1 cellular context compared by ENCODE assay signal in the genomic region with DNA sequence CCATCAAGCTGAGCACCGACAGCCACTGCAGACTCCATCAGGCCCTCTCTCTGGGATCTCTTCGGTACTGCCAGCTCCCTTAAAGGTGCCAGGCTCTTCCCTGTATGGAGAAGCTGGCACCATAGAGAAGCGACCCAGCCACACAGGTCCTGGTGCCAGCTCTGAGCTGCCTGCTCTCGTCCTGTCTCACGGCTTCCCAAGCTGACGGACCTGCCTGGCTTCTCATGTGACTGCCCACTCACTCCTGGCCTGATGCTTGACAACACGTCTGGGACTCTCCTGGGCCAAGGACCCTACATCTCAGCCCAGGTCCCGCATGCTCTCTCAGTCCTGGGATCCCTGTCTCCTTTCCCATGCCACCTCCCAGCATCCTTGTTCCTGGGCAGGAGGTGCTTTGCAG.
TF ChIP-seq lines count a peak whose summit lies in the region.

No MANE protein-coding gene starts in this region.

TF ChIP-seq in HepG2, 621 proteins besides CTCF, POLR2A, EP300 and RAD21 (continued from another document):
- TF ChIP-seq, protein P1, sequence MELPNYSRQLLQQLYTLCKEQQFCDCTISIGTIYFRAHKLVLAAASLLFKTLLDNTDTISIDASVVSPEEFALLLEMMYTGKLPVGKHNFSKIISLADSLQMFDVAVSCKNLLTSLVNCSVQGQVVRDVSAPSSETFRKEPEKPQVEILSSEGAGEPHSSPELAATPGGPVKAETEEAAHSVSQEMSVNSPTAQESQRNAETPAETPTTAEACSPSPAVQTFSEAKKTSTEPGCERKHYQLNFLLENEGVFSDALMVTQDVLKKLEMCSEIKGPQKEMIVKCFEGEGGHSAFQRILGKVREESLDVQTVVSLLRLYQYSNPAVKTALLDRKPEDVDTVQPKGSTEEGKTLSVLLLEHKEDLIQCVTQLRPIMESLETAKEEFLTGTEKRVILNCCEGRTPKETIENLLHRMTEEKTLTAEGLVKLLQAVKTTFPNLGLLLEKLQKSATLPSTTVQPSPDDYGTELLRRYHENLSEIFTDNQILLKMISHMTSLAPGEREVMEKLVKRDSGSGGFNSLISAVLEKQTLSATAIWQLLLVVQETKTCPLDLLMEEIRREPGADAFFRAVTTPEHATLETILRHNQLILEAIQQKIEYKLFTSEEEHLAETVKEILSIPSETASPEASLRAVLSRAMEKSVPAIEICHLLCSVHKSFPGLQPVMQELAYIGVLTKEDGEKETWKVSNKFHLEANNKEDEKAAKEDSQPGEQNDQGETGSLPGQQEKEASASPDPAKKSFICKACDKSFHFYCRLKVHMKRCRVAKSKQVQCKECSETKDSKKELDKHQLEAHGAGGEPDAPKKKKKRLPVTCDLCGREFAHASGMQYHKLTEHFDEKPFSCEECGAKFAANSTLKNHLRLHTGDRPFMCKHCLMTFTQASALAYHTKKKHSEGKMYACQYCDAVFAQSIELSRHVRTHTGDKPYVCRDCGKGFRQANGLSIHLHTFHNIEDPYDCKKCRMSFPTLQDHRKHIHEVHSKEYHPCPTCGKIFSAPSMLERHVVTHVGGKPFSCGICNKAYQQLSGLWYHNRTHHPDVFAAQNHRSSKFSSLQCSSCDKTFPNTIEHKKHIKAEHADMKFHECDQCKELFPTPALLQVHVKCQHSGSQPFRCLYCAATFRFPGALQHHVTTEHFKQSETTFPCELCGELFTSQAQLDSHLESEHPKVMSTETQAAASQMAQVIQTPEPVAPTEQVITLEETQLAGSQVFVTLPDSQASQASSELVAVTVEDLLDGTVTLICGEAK (IDR thresholded peaks at IDR 0.05): no peak
- TF ChIP-seq, protein P1 (CRISPR knock-in tag; IDR thresholded peaks at IDR 0.05): 0 out of 2 replicates have a peak, but pooled peaks have one; percentile 22
